ENCODE assay signal across 13 cellular contexts in genomic region chr4:81807927-81808672, GRCh38.
DNase-seq lines count a peak whose midpoint lies in the region; TF ChIP-seq lines count a peak whose summit lies in the region.
"Had no signal": no experiment of that assay in that cellular context is flagged by ENCODE, and none has a peak within 500 bp of the region (broad histone marks: within the 10 kb centered on the region; RNA-seq: fewer than 3 reads in every experiment).

No MANE protein-coding gene starts in this region.

- TF ChIP-seq EP300 in esophagus muscularis mucosa (IDR thresholded peaks at IDR 0.05): no peak

- no peak overlapping the region for H3K4me3 ChIP-seq in esophagus muscularis mucosa
- H3K4me3 ChIP-seq: colonic mucosa, psoas muscle had no signal

- peaks cover 5% of the 10 kb centered on the region for H3K27me3 Mint-ChIP-seq in type B pancreatic cell

- H3K4me1 ChIP-seq in esophagus muscularis mucosa: no peaks in the 10 kb centered on the region
- H3K4me1 ChIP-seq: colonic mucosa, psoas muscle had no signal

- no peak overlapping the region for H3K27ac ChIP-seq in esophagus muscularis mucosa (replicated peaks in 1 of 4)
- H3K27ac ChIP-seq: colonic mucosa, psoas muscle had no signal

- no peaks in the 10 kb centered on the region for H3K9me3 Mint-ChIP-seq in type B pancreatic cell
- H3K9me3 Mint-ChIP-seq: activated naive CD8-positive, alpha-beta T cell treated with anti-CD3 and anti-CD28 coated beads, Interleukin-2, amount 10 ng/mL, durations not matched to agents 7 days and 5 days had no signal

- no peak for TF ChIP-seq POLR2A in esophagus muscularis mucosa (IDR thresholded peaks at IDR 0.05; ENCODE audit: low read depth)

- H3K27ac Mint-ChIP-seq in type B pancreatic cell: no peak overlapping the region
- H3K27ac Mint-ChIP-seq: activated naive CD8-positive, alpha-beta T cell treated with anti-CD3 and anti-CD28 coated beads, Interleukin-2, amount 10 ng/mL, durations not matched to agents 7 days and 5 days had no signal

- no peaks in the 10 kb centered on the region for H3K36me3 Mint-ChIP-seq in type B pancreatic cell
- H3K36me3 Mint-ChIP-seq: activated naive CD8-positive, alpha-beta T cell treated with anti-CD3 and anti-CD28 coated beads, Interleukin-2, amount 10 ng/mL, durations not matched to agents 7 days and 5 days had no signal

- no peaks in the 10 kb centered on the region for H3K36me3 ChIP-seq in esophagus muscularis mucosa
- H3K36me3 ChIP-seq: colonic mucosa had no signal

- no peak overlapping the region for H3K4me3 Mint-ChIP-seq in type B pancreatic cell
- H3K4me3 Mint-ChIP-seq: activated naive CD8-positive, alpha-beta T cell treated with anti-CD3 and anti-CD28 coated beads, Interleukin-2, amount 10 ng/mL, durations not matched to agents 7 days and 5 days had no signal

- H3K4me1 Mint-ChIP-seq in type B pancreatic cell (ENCODE audit: unreplicated experiment): peaks cover 9% of the 10 kb centered on the region

- WGBS in esophagus muscularis mucosa: 43% methylated on average over 2 of the region's 2 CpGs

- no peaks in the 10 kb centered on the region for H3K9me3 ChIP-seq in esophagus muscularis mucosa
- H3K9me3 ChIP-seq: colonic mucosa, psoas muscle had no signal

- DNase-seq in DMS153 treated with DMSO at 0.1 percent for 48 hours (lab: John Stamatoyannopoulos, UW; ENCODE audit: unreplicated experiment): peak; percentile 90
- DNase-seq in NCI-H1436 treated with DMSO at 0.1 percent for 48 hours (lab: John Stamatoyannopoulos, UW): peak; percentile 95
- DNase-seq in NCI-H524 treated with DMSO at 0.1 percent for 48 hours (lab: John Stamatoyannopoulos, UW): peak; percentile 60
- DNase-seq in cerebellar cortex (ENCODE audit: low spot score): peak; percentile 99
- no peak for DNase-seq in type B pancreatic cell (ENCODE audit: extremely low spot score, unreplicated experiment)
- DNase-seq in AML-193 (lab: John Stamatoyannopoulos, UW): no peak
- no peak for DNase-seq in stimulated activated CD4-positive, alpha-beta T cell treated with anti-CD3 and anti-CD28 coated beads, Interleukin-4, amount 100 ng/mL, for 24 hours
- DNase-seq in esophagus muscularis mucosa (ENCODE audit: extremely low spot score): no peak
- DNase-seq: activated naive CD8-positive, alpha-beta T cell treated with anti-CD3 and anti-CD28 coated beads, Interleukin-2, amount 10 ng/mL, durations not matched to agents 7 days and 5 days; colonic mucosa; psoas muscle; stimulated activated CD4-positive, alpha-beta T cell treated with anti-CD3 and anti-CD28 coated beads, Interleukin-2, amount 100 ng/mL, for 48 hours; stimulated activated naive CD4-positive, alpha-beta T cell treated with Interleukin-2 at 50 U/mL for 16 hours had no signal

- intact Hi-C loops in esophagus muscularis mucosa (cut with DNase I): no loop called here

- H3K27me3 ChIP-seq in esophagus muscularis mucosa: no peaks in the 10 kb centered on the region
- H3K27me3 ChIP-seq: colonic mucosa had no signal

- no peak for TF ChIP-seq CTCF in type B pancreatic cell (conservative IDR thresholded peaks at IDR 0.05)
- TF ChIP-seq CTCF in esophagus muscularis mucosa (IDR thresholded peaks at IDR 0.05): no peak

Comparison
In these comparisons a context has a peak if more than half of its experiments do, and no peak if none do; other contexts are left out.
1. DNase-seq: peak in DMS153 treated with DMSO at 0.1 percent for 48 hours (single experiment), NCI-H1436 treated with DMSO at 0.1 percent for 48 hours (single experiment), NCI-H524 treated with DMSO at 0.1 percent for 48 hours (single experiment) and cerebellar cortex (single experiment); none in type B pancreatic cell (single experiment), AML-193 (0 of 2), stimulated activated CD4-positive, alpha-beta T cell treated with anti-CD3 and anti-CD28 coated beads, Interleukin-4, amount 100 ng/mL, for 24 hours (single experiment) and esophagus muscularis mucosa (single experiment).